ENCODE assay signal across 22 cellular contexts in the genomic region with DNA sequence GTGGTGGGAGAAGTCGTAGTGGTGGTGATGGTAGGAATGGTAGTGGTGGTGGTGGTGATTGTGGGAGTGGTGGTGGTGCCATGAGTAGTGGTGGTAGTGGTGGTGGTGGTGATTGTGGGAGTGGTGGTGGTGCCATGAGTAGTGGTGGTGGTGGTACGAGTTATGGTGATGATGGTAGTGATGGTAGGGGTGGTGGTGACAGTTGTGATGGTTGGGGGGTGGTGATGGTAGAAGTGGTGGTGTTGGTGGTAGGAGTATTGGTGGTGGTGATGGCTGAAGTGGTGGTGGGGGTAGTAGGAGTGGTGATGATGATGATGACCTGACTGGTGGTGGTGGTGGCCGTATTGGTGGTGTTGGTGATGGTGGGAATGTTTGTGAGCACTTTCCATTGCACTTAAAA.
DNase-seq lines count a peak whose midpoint lies in the region; ATAC-seq, FAIRE-seq and TF ChIP-seq lines count a peak whose summit lies in the region.
"Had no signal": no experiment of that assay in that cellular context is flagged by ENCODE, and none has a peak within 500 bp of the region (broad histone marks: within the 10 kb centered on the region; RNA-seq: fewer than 3 reads in every experiment).

No MANE protein-coding gene starts in this region.

- TF ChIP-seq EP300 in HepG2 (IDR thresholded peaks at IDR 0.05; ENCODE audit: low read depth in 2 of 2, low read length in 2 of 2) (no peak), HepG2 (CRISPR knock-in tag; IDR thresholded peaks at IDR 0.05; ENCODE audit: borderline replicate concordance) (no peak)

- H2AK5ac ChIP-seq in H9 (ENCODE audit: insufficient read length, low read length), result no peak overlapping the region

- H3K4me3 ChIP-seq in HepG2 (replicated peaks in 1 of 3; ENCODE audit: insufficient read depth in 1 of 3, low read depth in 2 of 3, low read length in 3 of 3), result no peak overlapping the region
- H3K4me3 ChIP-seq: A549; BLaER1 treated with 17β-estradiol and CSF1 and Interleukin-3, amounts not matched to agents 10 nM and 100 nM had no signal

- H3K36me3 ChIP-seq in HepG2 (replicated peaks in 1 of 2; ENCODE audit: control insufficient read depth in 1 of 2, insufficient read depth in 2 of 2, low read length in 2 of 2), result no peaks in the 10 kb centered on the region

- intact Hi-C loops in HepG2 (cut with micrococcal nuclease; ENCODE audit: unreplicated experiment), result no loop called here

- H3K4me2 ChIP-seq in H9 (ENCODE audit: insufficient read depth, insufficient read length, low read length) (no peak overlapping the region), HepG2 (ENCODE audit: low read depth, low read length) (no peak overlapping the region)
- H3K4me2 ChIP-seq: A549 had no signal

- H2BK12ac ChIP-seq in H9 (ENCODE audit: insufficient read length, low read depth, low read length), result no peak overlapping the region

- H3K9ac ChIP-seq in H9 (ENCODE audit: extremely low read depth, insufficient read length, low read length), result no peak overlapping the region
- no peak overlapping the region for H3K9ac ChIP-seq in HepG2 (ENCODE audit: insufficient read depth, low read depth, low read length)
- H3K9ac ChIP-seq: BLaER1 treated with 17β-estradiol and CSF1 and Interleukin-3, amounts not matched to agents 10 nM and 100 nM had no signal

- no peak overlapping the region for H3T11ph ChIP-seq in H9 (ENCODE audit: low read length)

- H3K27me3 Mint-ChIP-seq in H9 (ENCODE audit: low read depth), result peaks cover 1% of the 10 kb centered on the region; the same call in 1 of the 2 replicates
- H3K27me3 Mint-ChIP-seq: B cell; CD4-positive, alpha-beta T cell had no signal

- CTCF ChIA-PET in HepG2 (lab: Yijun Ruan, JAX; ENCODE audit: low intra/inter-chr PET ratio, low total read pairs), result no interaction called here

- H4K20me1 ChIP-seq in H9 (ENCODE audit: control insufficient read depth, insufficient read depth, insufficient read length), result no peaks in the 10 kb centered on the region
- H4K20me1 ChIP-seq in HepG2 (ENCODE audit: insufficient read depth, low read length), result no peaks in the 10 kb centered on the region

- H3K9me3 Mint-ChIP-seq in H9, result peaks cover 3 to 4% of the 10 kb centered on the region in 2 experiments; a peak in 3 of 5 replicates
- H3K9me3 Mint-ChIP-seq: CD4-positive, alpha-beta T cell; CD8-positive, alpha-beta T cell had no signal

- H3K4me1 ChIP-seq in H9 (ENCODE audit: insufficient read depth, low read length) (no peaks in the 10 kb centered on the region), HepG2 (ENCODE audit: insufficient read depth, low read length) (no peaks in the 10 kb centered on the region)
- H3K4me1 ChIP-seq: A549, Caco-2 had no signal

- H3K27ac Mint-ChIP-seq in H9, result no peak overlapping the region
- H3K27ac Mint-ChIP-seq: B cell; CD4-positive, alpha-beta T cell; CD8-positive, alpha-beta T cell had no signal

- in situ Hi-C loops in HepG2 (cut with HindIII; ENCODE audit: extremely low pct_ligation_motif_present, low pct_unique_long_range_greater_than_20kb), result no loop called here

- no peak for TF ChIP-seq RAD21 in HepG2 (CRISPR knock-in tag; IDR thresholded peaks at IDR 0.05)

- FAIRE-seq in HTR-8/SVneo (lab: Jason Lieb, UNC) (peak; percentile 94), HepG2 (lab: Jason Lieb, UNC) (no peak), urothelium cell line (lab: Jason Lieb, UNC) (peak; percentile 93)
- FAIRE-seq: A549, G401.6, GM12891, GM19239 had no signal

- H3K14ac ChIP-seq in H9 (ENCODE audit: insufficient read depth, low read length), result no peak overlapping the region

- no peaks in the 10 kb centered on the region for H3K27me3 ChIP-seq in H9 (ENCODE audit: insufficient read depth, low read length)
- H3K27me3 ChIP-seq in HepG2 (ENCODE audit: control insufficient read depth in 1 of 2, insufficient read depth in 2 of 2, low read length in 2 of 2), result no peaks in the 10 kb centered on the region
- H3K27me3 ChIP-seq: BLaER1 treated with 17β-estradiol and CSF1 and Interleukin-3, amounts not matched to agents 10 nM and 100 nM had no signal

- H2AFZ ChIP-seq in H9 (ENCODE audit: low read length), result no peak overlapping the region
- H2AFZ ChIP-seq in HepG2 (ENCODE audit: low read length), result no peak overlapping the region

- peak overlapping the region; percentile 3 for H3K56ac ChIP-seq in H9 (ENCODE audit: insufficient read length, low read depth, low read length)

- no TSS peak for BruUV-seq in HepG2 (replicated peaks; lab: Mats Ljungman, UMichigan)

- H3K23me2 ChIP-seq in H9 (ENCODE audit: insufficient read length, low read depth, low read length, poor library complexity, severe bottlenecking), result no peaks in the 10 kb centered on the region

- H3K79me2 ChIP-seq in H9 (ENCODE audit: insufficient read depth, low read length) (no peaks in the 10 kb centered on the region; the same call in 1 of the 2 replicates), HepG2 (ENCODE audit: insufficient read depth, low read length) (no peaks in the 10 kb centered on the region)

- H3K9me3 ChIP-seq in H9 (ENCODE audit: control insufficient read depth, low read depth, low read length) (no peaks in the 10 kb centered on the region), HepG2 (ENCODE audit: low read length) (no peaks in the 10 kb centered on the region)
- H3K9me3 ChIP-seq: A549, Caco-2 had no signal

- H3K36me3 Mint-ChIP-seq in H9 (ENCODE audit: insufficient read depth in 1 of 3, low read depth in 3 of 3), result peaks cover 0 to 4% (median 0%) of the 10 kb centered on the region in 3 experiments; a peak in 2 of 7 replicates

- H3K23ac ChIP-seq in H9 (ENCODE audit: insufficient read length, low read depth, low read length), result no peak overlapping the region

- no peak overlapping the region for H4K5ac ChIP-seq in H9 (ENCODE audit: insufficient read length, low read depth, low read length)

- no peak overlapping the region for H2BK5ac ChIP-seq in H9 (ENCODE audit: insufficient read length, low read length)

- no peak overlapping the region for H4K91ac ChIP-seq in H9 (ENCODE audit: insufficient read length, low read depth, low read length)

- POLR2A ChIA-PET in HepG2 (lab: Yijun Ruan, JAX), result no interaction called here

- no peak overlapping the region for H4K8ac ChIP-seq in H9 (replicated peaks; ENCODE audit: insufficient read length, low read depth, low read length)

- no peak overlapping the region for H2BK20ac ChIP-seq in H9 (ENCODE audit: low read depth, low read length, poor library complexity, severe bottlenecking)

- H3K4ac ChIP-seq in H9 (ENCODE audit: low read depth, low read length), result no peak overlapping the region

- DNase-seq in H9, result no peak
- no peak for DNase-seq in HTR-8/SVneo (ENCODE audit: insufficient read length, low spot score)
- DNase-seq in HepG2 (ENCODE audit: low spot score), result no peak
- DNase-seq in urothelium cell line (ENCODE audit: low spot score), result no peak
- DNase-seq in NCI-H1417 (lab: John Stamatoyannopoulos, UW), result no peak
- no peak for DNase-seq in NCI-H526 (lab: John Stamatoyannopoulos, UW)
- DNase-seq: AML-193; Caco-2; Calu3; CD4-positive, alpha-beta T cell; CD8-positive, alpha-beta T cell; DMS79 treated with DMSO at 0.1 percent for 48 hours; GF-D8 had no signal

- no peaks in the 10 kb centered on the region for H3K4me1 Mint-ChIP-seq in H9
- H3K4me1 Mint-ChIP-seq: B cell had no signal

- no CpG with 5 or more reads among the region's 3 CpGs for WGBS in H9 (ENCODE audit: extremely low coverage, insufficient read length, low lambda C conversion rate)
- WGBS in HepG2 (ENCODE audit: low lambda C conversion rate), result 68% methylated on average over 3 of the region's 3 CpGs

- TF ChIP-seq POLR2A in HepG2 (IDR thresholded peaks at IDR 0.05; ENCODE audit: insufficient read depth in 1 of 2, low read depth in 2 of 2, low read length in 2 of 2), result no peak

- TF ChIP-seq CTCF in H9 (conservative IDR thresholded peaks at IDR 0.05) (no peak), HepG2 (CRISPR knock-in tag; IDR thresholded peaks at IDR 0.05) (no peak)

- H3K18ac ChIP-seq in H9 (ENCODE audit: insufficient read length, low read depth, low read length), result no peak overlapping the region

- H3K27ac ChIP-seq in H9 (ENCODE audit: insufficient read length, low read depth, low read length), result no peak overlapping the region
- H3K27ac ChIP-seq in HepG2 (ENCODE audit: extremely low read length, insufficient read depth, low read length), result no peak overlapping the region
- H3K27ac ChIP-seq: 22Rv1; A549; BLaER1 treated with 17β-estradiol and CSF1 and Interleukin-3, amounts not matched to agents 10 nM and 100 nM; C4-2B had no signal

- no peaks in the 10 kb centered on the region for H3K79me1 ChIP-seq in H9 (ENCODE audit: insufficient read depth, low read depth, low read length, poor library complexity, severe bottlenecking)

- H2BK15ac ChIP-seq in H9 (ENCODE audit: low read depth, low read length), result no peak overlapping the region

- H3K4me3 Mint-ChIP-seq in H9, result no peak overlapping the region
- H3K4me3 Mint-ChIP-seq: B cell; CD4-positive, alpha-beta T cell; CD8-positive, alpha-beta T cell had no signal

- no peak overlapping the region for H2BK120ac ChIP-seq in H9 (ENCODE audit: low read depth, low read length, poor library complexity, severe bottlenecking)

- ATAC-seq in HepG2, result no peak
- no peak for ATAC-seq in HG02970 (IDR thresholded peaks at IDR 0.05; ENCODE audit: low FRiP score, unreplicated experiment)
- ATAC-seq: A549; CD8-positive, alpha-beta T cell had no signal

TF ChIP-seq in HepG2, 621 proteins besides CTCF, POLR2A, EP300 and RAD21:
- no peak for TF ChIP-seq RARA (CRISPR knock-in tag; IDR thresholded peaks at IDR 0.05)
- TF ChIP-seq, protein P1, sequence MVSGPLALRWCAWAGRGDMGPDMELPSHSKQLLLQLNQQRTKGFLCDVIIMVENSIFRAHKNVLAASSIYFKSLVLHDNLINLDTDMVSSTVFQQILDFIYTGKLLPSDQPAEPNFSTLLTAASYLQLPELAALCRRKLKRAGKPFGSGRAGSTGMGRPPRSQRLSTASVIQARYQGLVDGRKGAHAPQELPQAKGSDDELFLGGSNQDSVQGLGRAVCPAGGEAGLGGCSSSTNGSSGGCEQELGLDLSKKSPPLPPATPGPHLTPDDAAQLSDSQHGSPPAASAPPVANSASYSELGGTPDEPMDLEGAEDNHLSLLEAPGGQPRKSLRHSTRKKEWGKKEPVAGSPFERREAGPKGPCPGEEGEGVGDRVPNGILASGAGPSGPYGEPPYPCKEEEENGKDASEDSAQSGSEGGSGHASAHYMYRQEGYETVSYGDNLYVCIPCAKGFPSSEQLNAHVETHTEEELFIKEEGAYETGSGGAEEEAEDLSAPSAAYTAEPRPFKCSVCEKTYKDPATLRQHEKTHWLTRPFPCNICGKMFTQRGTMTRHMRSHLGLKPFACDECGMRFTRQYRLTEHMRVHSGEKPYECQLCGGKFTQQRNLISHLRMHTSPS (CRISPR knock-in tag; IDR thresholded peaks at IDR 0.05; ENCODE audit: low read depth), result no peak
- TF ChIP-seq CREB1 (IDR thresholded peaks at IDR 0.05), result 0 out of 2 replicates have a peak, but pooled peaks have one; percentile 9
- no peak for TF ChIP-seq CREB1 (CRISPR knock-in tag; IDR thresholded peaks at IDR 0.05)
- no peak for TF ChIP-seq ZNF547 (CRISPR knock-in tag; IDR thresholded peaks at IDR 0.05)
